24 cellular contexts compared by ENCODE assay signal in genomic region chr1:1535989-1536937, GRCh38.
DNase-seq lines count a peak whose midpoint lies in the region; ATAC-seq and TF ChIP-seq lines count a peak whose summit lies in the region.
"Had no signal": no experiment of that assay in that cellular context is flagged by ENCODE, and none has a peak within 500 bp of the region (broad histone marks: within the 10 kb centered on the region; RNA-seq: fewer than 3 reads in every experiment).

No MANE protein-coding gene starts in this region.

- ATAC-seq in RWPE2 (ENCODE audit: low read depth): peak; percentile 4; the same call in 1 of the 3 replicates
- ATAC-seq in GM19351 (IDR thresholded peaks at IDR 0.05; ENCODE audit: unreplicated experiment): no peak
- no peak for ATAC-seq in GM21390 (IDR thresholded peaks at IDR 0.05; ENCODE audit: unreplicated experiment)
- ATAC-seq: heart right ventricle had no signal

- H3K4me1 ChIP-seq in RWPE2 (ENCODE audit: insufficient read depth, poor library complexity, severe bottlenecking): no peaks in the 10 kb centered on the region
- no peaks in the 10 kb centered on the region for H3K4me1 ChIP-seq in iPS-15b (ENCODE audit: control insufficient read depth, insufficient read depth, low read length)
- H3K4me1 ChIP-seq: SJSA1 had no signal

- H3K27me3 ChIP-seq in RWPE2 (ENCODE audit: insufficient read depth, poor library complexity, severe bottlenecking) (no peaks in the 10 kb centered on the region), iPS-15b (ENCODE audit: control insufficient read depth, insufficient read depth, low read length) (no peaks in the 10 kb centered on the region)
- H3K27me3 ChIP-seq: dorsolateral prefrontal cortex, SJSA1 had no signal

- peak overlapping the region; percentile 5 for H3K9ac ChIP-seq in iPS-15b (ENCODE audit: low read depth, low read length)

- peak; percentile 7 for DNase-seq in stimulated activated CD4-positive, alpha-beta T cell treated with anti-CD3 and anti-CD28 coated beads, Interleukin-15, amount 100 ng/mL, for 24 hours
- no peak for DNase-seq in stimulated activated CD4-positive, alpha-beta T cell treated with anti-CD3 and anti-CD28 coated beads, Interleukin-4, amount 100 ng/mL, for 4 hours
- DNase-seq in RWPE2 (ENCODE audit: low spot score): peak; percentile 65
- no peak for DNase-seq in NCI-H345 (lab: John Stamatoyannopoulos, UW)
- DNase-seq: activated CD4-positive, CD25-positive, alpha-beta regulatory T cell treated with anti-CD3 and anti-CD28 coated beads, Interleukin-2, amount 50 U/mL, for 72 hours; activated naive CD4-positive, alpha-beta T cell treated with anti-CD3 and anti-CD28 coated beads, Interleukin-2, amount 50 U/mL, for 16 hours; GOT3; heart right ventricle; mammary epithelial cell; MV-4-11; NCI-H146; NCI-H524; occipital lobe; retina; spleen; stimulated activated CD4-positive, alpha-beta T cell treated with anti-CD3 and anti-CD28 coated beads, Interleukin-4, amount 100 ng/mL, for 1 hour; stimulated activated naive CD4-positive, alpha-beta T cell treated with Interleukin-2 at 50 U/mL for 16 hours; T-helper 1 cell had no signal

- H3K4me3 ChIP-seq in RWPE2 (ENCODE audit: severe bottlenecking) (no peak overlapping the region), iPS-15b (ENCODE audit: low read depth, low read length) (no peak overlapping the region)
- H3K4me3 ChIP-seq: dorsolateral prefrontal cortex, heart right ventricle, SJSA1, spleen had no signal

- peaks cover 13% of the 10 kb centered on the region for H3K36me3 ChIP-seq in RWPE2 (ENCODE audit: low read depth)
- H3K36me3 ChIP-seq in iPS-15b (ENCODE audit: control insufficient read depth, insufficient read depth, low read length): peaks cover 11% of the 10 kb centered on the region

- H3K9me3 ChIP-seq in RWPE2 (ENCODE audit: severe bottlenecking): peaks cover 5% of the 10 kb centered on the region
- H3K9me3 ChIP-seq in iPS-15b (ENCODE audit: control insufficient read depth, insufficient read depth, low read length): no peaks in the 10 kb centered on the region

- TF ChIP-seq CTCF in RWPE2 (IDR thresholded peaks at IDR 0.05; ENCODE audit: poor library complexity, severe bottlenecking): no peak

- no peak overlapping the region for H3K27ac ChIP-seq in RWPE2 (ENCODE audit: poor library complexity, severe bottlenecking)
- H3K27ac ChIP-seq: C4-2B, SJSA1, spleen had no signal

Comparison
In these comparisons a context has a peak if more than half of its experiments do, and no peak if none do; other contexts are left out.
1. DNase-seq: peak in stimulated activated CD4-positive, alpha-beta T cell treated with anti-CD3 and anti-CD28 coated beads, Interleukin-15, amount 100 ng/mL, for 24 hours (single experiment) and RWPE2 (single experiment); none in stimulated activated CD4-positive, alpha-beta T cell treated with anti-CD3 and anti-CD28 coated beads, Interleukin-4, amount 100 ng/mL, for 4 hours (0 of 2) and NCI-H345 (single experiment).